23 cellular contexts compared by ENCODE assay signal in the genomic region with DNA sequence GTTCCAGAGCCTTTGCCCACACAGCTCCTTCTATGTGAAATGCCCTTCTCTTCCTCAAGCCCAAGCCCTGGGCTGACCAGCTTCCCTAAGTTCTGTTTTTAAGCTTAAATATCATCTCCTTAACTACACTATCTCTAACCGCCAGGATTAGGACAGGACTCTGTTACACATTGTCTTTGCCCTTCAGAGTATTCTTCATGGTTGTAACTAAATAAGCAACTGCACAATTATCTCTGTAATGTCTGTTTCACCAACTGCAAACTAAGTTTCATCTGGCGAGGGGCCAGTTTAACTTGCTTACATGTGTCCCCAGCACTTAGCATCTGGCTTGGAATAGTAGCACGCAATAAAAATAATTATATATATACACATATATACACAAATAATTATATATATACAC. TPM values are rescaled to one million over a fixed set of nuclear protein-coding genes. Genes with fewer than 3 reads are reported as not detected.
DNase-seq lines count a peak whose midpoint lies in the region; ATAC-seq and TF ChIP-seq lines count a peak whose summit lies in the region.
"Had no signal": no experiment of that assay in that cellular context is flagged by ENCODE, and none has a peak within 500 bp of the region (broad histone marks: within the 10 kb centered on the region; RNA-seq: fewer than 3 reads in every experiment).

No MANE protein-coding gene starts in this region.

- H3K4me1 Mint-ChIP-seq in activated T-cell treated with anti-CD3 and anti-CD28 coated beads, Interleukin-2, amount 50 U/mL, for 72 hours (ENCODE audit: low read depth) = peaks cover 53% of the 10 kb centered on the region

- intact Hi-C loops in left cardiac atrium (cut with DNase I) = no loop called here
- intact Hi-C loops in Right ventricle myocardium inferior (cut with DNase I) = loop anchor here (5.0 kb wide), 1 partner anchor 166 kb away; no protein-coding TSS in a partner anchor

- H3K4me3 ChIP-seq in WERI-Rb-1 (ENCODE audit: low read depth, low read length) = no peak overlapping the region
- H3K4me3 ChIP-seq: coronary artery, stomach, transverse colon had no signal

- H3K9me3 Mint-ChIP-seq in activated T-cell treated with anti-CD3 and anti-CD28 coated beads, Interleukin-2, amount 50 U/mL, for 72 hours = no peaks in the 10 kb centered on the region
- H3K9me3 Mint-ChIP-seq: activated CD4-positive, alpha-beta T cell treated with anti-CD3 and anti-CD28 coated beads, Interleukin-2, amount 10 ng/mL, durations not matched to agents 24 days and 14 days; activated naive CD4-positive, alpha-beta T cell treated with anti-CD3 and anti-CD28 coated beads, Interleukin-2, amount 10 ng/mL, durations not matched to agents 7 days and 5 days; effector memory CD8-positive, alpha-beta T cell had no signal

- no peak for TF ChIP-seq CTCF in WERI-Rb-1 (IDR thresholded peaks at IDR 0.05; ENCODE audit: low read depth, low read length)

- DNase-seq in left cardiac atrium (peak; percentile 29), Right ventricle myocardium inferior (ENCODE audit: missing footprints) (no peak), WERI-Rb-1 (no peak), MV-4-11 (lab: John Stamatoyannopoulos, UW) (no peak), NCI-H187 treated with DMSO at 0.1 percent for 48 hours (lab: John Stamatoyannopoulos, UW) (no peak)
- no peak for DNase-seq in activated T-cell treated with anti-CD3 and anti-CD28 coated beads, Interleukin-2, amount 50 U/mL, for 72 hours
- DNase-seq: activated CD4-positive, alpha-beta T cell treated with anti-CD3 and anti-CD28 coated beads, Interleukin-2, amount 10 ng/mL, durations not matched to agents 24 days and 14 days; activated naive CD4-positive, alpha-beta T cell treated with anti-CD3 and anti-CD28 coated beads, Interleukin-2, amount 10 ng/mL, durations not matched to agents 7 days and 5 days; effector memory CD8-positive, alpha-beta T cell; foreskin keratinocyte; H7; naive thymus-derived CD4-positive, alpha-beta T cell; occipital lobe; SHP77 treated with DMSO at 0.1 percent for 48 hours; stomach; transverse colon had no signal

- ATAC-seq in left cardiac atrium (no peak), Right ventricle myocardium inferior (no peak)
- ATAC-seq in activated T-cell treated with anti-CD3 and anti-CD28 coated beads, Interleukin-2, amount 50 U/mL, for 72 hours (replicated peaks in 1 of 2) = no peak

- no peaks in the 10 kb centered on the region for H3K27me3 Mint-ChIP-seq in activated T-cell treated with anti-CD3 and anti-CD28 coated beads, Interleukin-2, amount 50 U/mL, for 72 hours (ENCODE audit: low read depth)
- H3K27me3 Mint-ChIP-seq: activated CD4-positive, alpha-beta T cell treated with anti-CD3 and anti-CD28 coated beads, Interleukin-2, amount 10 ng/mL, durations not matched to agents 24 days and 14 days; activated naive CD4-positive, alpha-beta T cell treated with anti-CD3 and anti-CD28 coated beads, Interleukin-2, amount 10 ng/mL, durations not matched to agents 7 days and 5 days; effector memory CD8-positive, alpha-beta T cell; naive thymus-derived CD4-positive, alpha-beta T cell had no signal

- H3K27ac ChIP-seq in WERI-Rb-1 (peak overlapping the region; percentile 69), layer of hippocampus (ENCODE audit: low read depth, low read length) (peak overlapping the region; percentile 90)
- H3K27ac ChIP-seq: coronary artery, foreskin keratinocyte, stomach, VCaP had no signal

- no peaks in the 10 kb centered on the region for H3K9me3 ChIP-seq in WERI-Rb-1 (ENCODE audit: severe bottlenecking)
- H3K9me3 ChIP-seq: stomach, transverse colon had no signal

- peak overlapping the region in 1 of 2 donors; percentile 7 for H3K4me3 Mint-ChIP-seq in activated T-cell treated with anti-CD3 and anti-CD28 coated beads, Interleukin-2, amount 50 U/mL, for 72 hours

- no peaks in the 10 kb centered on the region for H3K36me3 Mint-ChIP-seq in activated T-cell treated with anti-CD3 and anti-CD28 coated beads, Interleukin-2, amount 50 U/mL, for 72 hours (ENCODE audit: insufficient read depth in 2 of 2)

- no peaks in the 10 kb centered on the region for H3K36me3 ChIP-seq in WERI-Rb-1
- H3K36me3 ChIP-seq: stomach, transverse colon had no signal

- no peak overlapping the region for H3K27ac Mint-ChIP-seq in activated T-cell treated with anti-CD3 and anti-CD28 coated beads, Interleukin-2, amount 50 U/mL, for 72 hours
- H3K27ac Mint-ChIP-seq: activated naive CD4-positive, alpha-beta T cell treated with anti-CD3 and anti-CD28 coated beads, Interleukin-2, amount 10 ng/mL, durations not matched to agents 7 days and 5 days had no signal

- H3K27me3 ChIP-seq in WERI-Rb-1 (ENCODE audit: insufficient read depth, low read depth, severe bottlenecking) (no peaks in the 10 kb centered on the region), layer of hippocampus (ENCODE audit: control insufficient read depth, insufficient read depth, low read length) (no peaks in the 10 kb centered on the region)
- H3K27me3 ChIP-seq: stomach, transverse colon had no signal

RNA-seq across cellular contexts. Expression of a gene that starts 1.1 kb away (rescaled TPM):
- total RNA-seq in left cardiac atrium = under 1 TPM in 1 of 2 donors, not detected in 1; 0.37 TPM
- total RNA-seq in Right ventricle myocardium inferior = not detected
- total RNA-seq in activated T-cell treated with anti-CD3 and anti-CD28 coated beads, Interleukin-2, amount 50 U/mL, for 72 hours = 1 to 10 TPM; 2.8 to 3.5 TPM
- total RNA-seq: bronchial epithelial cell, esophagus mucosa, foreskin keratinocyte, left lobe of liver, pulmonary artery endothelial cell had no signal
